Comparison of ENCODE assay signal across 21 cellular contexts in genomic region chr12:29226621-29227020, GRCh38.
DNase-seq lines count a peak whose midpoint lies in the region; ATAC-seq, FAIRE-seq and TF ChIP-seq lines count a peak whose summit lies in the region.
"Had no signal": no experiment of that assay in that cellular context is flagged by ENCODE, and none has a peak within 500 bp of the region (broad histone marks: within the 10 kb centered on the region; RNA-seq: fewer than 3 reads in every experiment).

No MANE protein-coding gene starts in this region.

- H2AFZ ChIP-seq in osteoblast (ENCODE audit: low read length): no peak overlapping the region
- H2AFZ ChIP-seq in mammary epithelial cell (ENCODE audit: low read depth, low read length): no peak overlapping the region
- H2AFZ ChIP-seq: PC-9 had no signal

- H4K20me1 ChIP-seq in osteoblast (ENCODE audit: insufficient read depth, low read length): no peaks in the 10 kb centered on the region
- H4K20me1 ChIP-seq in mammary epithelial cell (ENCODE audit: insufficient read depth, low read length): no peaks in the 10 kb centered on the region

- TF ChIP-seq CTCF in bronchial epithelial cell (IDR thresholded peaks at IDR 0.05; ENCODE audit: insufficient read depth, low read length, severe bottlenecking) (no peak), fibroblast of villous mesenchyme (IDR thresholded peaks at IDR 0.05; ENCODE audit: insufficient read depth, low read depth, low read length) (no peak), osteoblast (IDR thresholded peaks at IDR 0.05; ENCODE audit: extremely low read depth, low read depth, low read length) (no peak), mammary epithelial cell (conservative IDR thresholded peaks at IDR 0.05 in 1 of 2, IDR thresholded peaks at IDR 0.05 in 1 of 2; ENCODE audit: extremely low read depth in 1 of 2, insufficient read depth in 1 of 2, low read depth in 1 of 2, low read length in 2 of 2) (no peak)

- H3K4me1 ChIP-seq in osteoblast (ENCODE audit: insufficient read depth, low read length) (peaks cover 19% of the 10 kb centered on the region), mammary epithelial cell (ENCODE audit: insufficient read depth, low read length) (no peaks in the 10 kb centered on the region)

- H3K36me3 ChIP-seq in bronchial epithelial cell (ENCODE audit: control insufficient read depth, insufficient read depth, low read length): no peaks in the 10 kb centered on the region
- no peaks in the 10 kb centered on the region for H3K36me3 ChIP-seq in osteoblast (ENCODE audit: insufficient read depth, low read length)
- H3K36me3 ChIP-seq in mammary epithelial cell (ENCODE audit: insufficient read depth, low read length): no peaks in the 10 kb centered on the region
- H3K36me3 ChIP-seq: SJCRH30 had no signal

- DNase-seq in NOMO-1 treated with DMSO at 0.1 percent for 48 hours (lab: John Stamatoyannopoulos, UW; ENCODE audit: unreplicated experiment): peak; percentile 20
- no peak for DNase-seq in NOMO-1 treated with dmso at 0.1 percent for 144 hours (lab: John Stamatoyannopoulos, UW; ENCODE audit: unreplicated experiment)
- DNase-seq in bronchial epithelial cell (ENCODE audit: low read depth): peak; percentile 53
- DNase-seq in fibroblast of villous mesenchyme (ENCODE audit: low read depth): peak; percentile 12
- DNase-seq in osteoblast (ENCODE audit: insufficient read length, low spot score, missing footprints): no peak
- no peak for DNase-seq in mammary epithelial cell
- no peak for DNase-seq in NCI-H345 (lab: John Stamatoyannopoulos, UW)
- DNase-seq: COR-L47, DMS153, MV-4-11, NCI-H1436, NCI-H2029, NCI-H2171, NCI-H446 treated with DMSO at 0.1 percent for 48 hours, NCI-H748 treated with DMSO at 0.1 percent for 48 hours, SJCRH30 had no signal

- in situ Hi-C loops in mammary epithelial cell (cut with MboI; ENCODE audit: low sequenced_read_pairs in 2 of 2): no loop called here

- H3K9me3 ChIP-seq in osteoblast (ENCODE audit: low read depth, low read length) (no peaks in the 10 kb centered on the region), mammary epithelial cell (replicated peaks; ENCODE audit: insufficient read depth, low read length) (no peaks in the 10 kb centered on the region)
- H3K9me3 ChIP-seq: SJCRH30 had no signal

- FAIRE-seq in bronchial epithelial cell (lab: Jason Lieb, UNC): no peak
- FAIRE-seq: K562 had no signal

- H3K27ac ChIP-seq in osteoblast (ENCODE audit: low read depth, low read length) (no peak overlapping the region), mammary epithelial cell (ENCODE audit: insufficient read depth, low read depth, low read length) (no peak overlapping the region)
- H3K27ac ChIP-seq: 22Rv1, C4-2B, PC-9, SJCRH30 had no signal

- CTCF ChIA-PET in mammary epithelial cell (lab: Charles Lee; ENCODE audit: low non-redundant PET): no interaction called here

- no peak overlapping the region for H3K9ac ChIP-seq in mammary epithelial cell (ENCODE audit: insufficient read depth, low read length)

- intact Hi-C loops in mammary epithelial cell (cut with micrococcal nuclease): no loop called here

- H3K27me3 ChIP-seq in bronchial epithelial cell (ENCODE audit: control insufficient read depth, insufficient read depth, low read length): no peaks in the 10 kb centered on the region
- no peaks in the 10 kb centered on the region for H3K27me3 ChIP-seq in osteoblast (ENCODE audit: insufficient read depth, low read length)
- H3K27me3 ChIP-seq in mammary epithelial cell (ENCODE audit: insufficient read depth, low read length): no peaks in the 10 kb centered on the region
- H3K27me3 ChIP-seq: SJCRH30 had no signal

- ATAC-seq in GM21825 (IDR thresholded peaks at IDR 0.05; ENCODE audit: unreplicated experiment): no peak
- ATAC-seq: K562 had no signal

- no peaks in the 10 kb centered on the region for H3K79me2 ChIP-seq in osteoblast (ENCODE audit: insufficient read depth, low read length)
- no peaks in the 10 kb centered on the region for H3K79me2 ChIP-seq in mammary epithelial cell (ENCODE audit: insufficient read depth, low read length)

- dilution Hi-C loops in mammary epithelial cell (cut with HindIII; ENCODE audit: low sequenced_read_pairs): loop anchor here (5.0 kb wide), 1 partner anchor 34 kb away; no protein-coding TSS in a partner anchor

- H3K4me3 ChIP-seq in bronchial epithelial cell (ENCODE audit: low read depth, low read length) (no peak overlapping the region), fibroblast of villous mesenchyme (ENCODE audit: low read depth, low read length) (no peak overlapping the region), osteoblast (ENCODE audit: insufficient read depth, low read length) (no peak overlapping the region), mammary epithelial cell (replicated peaks in 1 of 3; ENCODE audit: insufficient read depth in 1 of 3, low read depth in 2 of 3, low read length in 3 of 3) (no peak overlapping the region)
- H3K4me3 ChIP-seq: K562, PC-9, SJCRH30 had no signal

- no TSS peak for BruUV-seq in mammary epithelial cell (replicated peaks; lab: Mats Ljungman, UMichigan)

- H3K4me2 ChIP-seq in osteoblast (ENCODE audit: insufficient read depth, low read length) (no peak overlapping the region), mammary epithelial cell (ENCODE audit: insufficient read depth, low read depth, low read length) (no peak overlapping the region)
- H3K4me2 ChIP-seq: PC-9 had no signal

Comparison
In these comparisons a context has a peak if more than half of its experiments do, and no peak if none do; other contexts are left out.
1. DNase-seq: peak in NOMO-1 treated with DMSO at 0.1 percent for 48 hours (single experiment), bronchial epithelial cell (single experiment) and fibroblast of villous mesenchyme (single experiment); none in NOMO-1 treated with dmso at 0.1 percent for 144 hours (single experiment), osteoblast (single experiment), mammary epithelial cell (single experiment) and NCI-H345 (single experiment).